In the genomic region with DNA sequence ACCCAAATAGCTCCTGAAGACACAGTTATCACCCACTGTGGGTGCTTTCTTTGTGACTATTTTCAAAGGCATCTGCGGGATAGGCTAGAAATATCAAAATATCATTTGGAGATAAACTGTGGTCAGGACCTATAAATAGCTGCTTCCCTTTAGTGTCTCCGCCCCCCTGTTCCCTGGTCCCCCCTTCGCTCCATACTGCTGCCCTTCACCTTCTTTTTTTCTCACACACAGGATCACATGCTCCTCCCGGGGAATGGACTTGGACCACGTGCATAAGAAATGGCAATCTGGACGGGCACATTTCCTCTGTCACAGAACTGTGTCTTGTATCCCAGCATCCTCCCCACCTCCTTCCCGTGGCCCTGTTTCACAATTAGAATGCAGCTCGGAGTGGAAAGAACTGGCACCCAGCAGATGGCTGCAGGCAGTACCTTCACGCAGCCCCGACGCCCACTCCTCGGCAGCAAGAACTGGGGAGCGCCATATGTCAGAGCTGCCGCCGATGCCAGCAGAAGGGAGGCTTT, we compare ENCODE assay signal across 1 cellular context.
TF ChIP-seq lines count a peak whose summit lies in the region.

No MANE protein-coding gene starts in this region.

TF ChIP-seq in GM12878, 131 proteins besides CTCF, POLR2A, EP300 and RAD21:
- TF ChIP-seq RAD51 (IDR thresholded peaks at IDR 0.05) (peak; percentile 49; the same call in 1 of the 2 replicates), CHD4 (IDR thresholded peaks at IDR 0.05) (no peak), BHLHE40 (IDR thresholded peaks at IDR 0.05; ENCODE audit: borderline replicate concordance in 1 of 2, low read depth in 2 of 2, low read length in 1 of 2) (no peak), EZH2 (IDR thresholded peaks at IDR 0.05; ENCODE audit: borderline replicate concordance, control insufficient read depth, low read depth, low read length) (no peak), KLF5 (IDR thresholded peaks at IDR 0.05; ENCODE audit: partially characterized antibody) (no peak), IKZF1 (conservative IDR thresholded peaks at IDR 0.05) (peak; percentile 26; the same call in 1 of the 2 replicates), FOXK2 (IDR thresholded peaks at IDR 0.05) (no peak)
